In the genomic region with DNA sequence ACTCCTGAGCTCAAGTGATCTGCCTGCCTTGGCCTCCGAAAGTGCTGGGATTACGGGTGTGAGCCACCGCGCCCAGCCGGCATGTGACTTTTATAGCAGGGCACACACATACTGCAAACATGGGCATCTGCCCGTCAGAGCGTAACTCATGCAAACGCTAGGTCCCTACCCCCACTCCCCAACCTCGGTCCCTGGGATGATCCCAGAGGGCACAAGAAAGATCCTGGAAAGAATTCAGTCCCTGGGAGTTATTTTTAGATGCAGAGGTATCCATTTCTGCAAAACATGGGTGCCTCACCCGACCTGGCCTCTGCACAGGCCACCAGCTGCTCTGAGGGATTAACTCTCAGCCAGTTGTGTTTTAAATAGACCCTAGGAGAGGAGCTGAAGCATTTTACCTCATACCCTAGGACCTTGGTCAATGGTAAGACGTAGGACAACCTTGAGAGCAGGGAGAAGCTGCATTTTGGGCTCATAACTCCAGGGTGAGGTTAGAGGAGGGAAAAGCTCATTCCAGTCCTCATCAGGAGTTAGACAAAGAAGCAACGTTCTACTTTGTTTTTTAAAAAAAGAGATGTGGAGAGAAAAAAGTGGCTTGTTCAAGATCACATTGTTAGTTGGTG, we compare ENCODE assay signal across 22 cellular contexts. TPM values are rescaled to one million over a fixed set of nuclear protein-coding genes. Genes with fewer than 3 reads are reported as not detected.
"Had no signal": no experiment of that assay in that cellular context is flagged by ENCODE, and none has a peak within 500 bp of the region (broad histone marks: within the 10 kb centered on the region; RNA-seq: fewer than 3 reads in every experiment).

No MANE protein-coding gene starts in this region.

- H3K27ac ChIP-seq: epithelial cell of prostate, sigmoid colon, stomach, testis had no signal

- DNase-seq: activated CD4-positive, CD25-positive, alpha-beta regulatory T cell treated with anti-CD3 and anti-CD28 coated beads, Interleukin-2, amount 50 U/mL, for 72 hours; activated naive CD4-positive, alpha-beta T cell; aorta; foreskin melanocyte; head of caudate nucleus; natural killer cell; sigmoid colon; stimulated activated CD4-positive, alpha-beta T cell treated with anti-CD3 and anti-CD28 coated beads, Interleukin-12 subunit alpha, Interleukin-12 subunit beta, amount 100 ng/mL, for 4 hours; stimulated activated CD4-positive, alpha-beta T cell treated with anti-CD3 and anti-CD28 coated beads, Interleukin-2, amount 100 ng/mL, for 24 hours; stomach; T-helper 1 cell; T1000; testis had no signal

- H3K9me3 ChIP-seq: sigmoid colon, stomach, testis had no signal

- H3K27me3 ChIP-seq: sigmoid colon, stomach, testis had no signal

- H3K36me3 ChIP-seq: sigmoid colon had no signal

- ATAC-seq: natural killer cell had no signal

- H3K4me3 ChIP-seq: sigmoid colon, stomach, testis had no signal

- H3K4me1 ChIP-seq: sigmoid colon, testis had no signal

RNA-seq across cellular contexts. Expression of gene NWD1, which starts 47.9 kb away (rescaled TPM):
- total RNA-seq: activated CD8-positive, alpha-beta memory T cell treated with anti-CD3 and anti-CD28 coated beads for 36 hours; activated T-helper 1 cell treated with anti-CD3 and anti-CD28 coated beads, Interleukin-12 subunit alpha, Interleukin-12 subunit beta, Interleukin-2, Interleukin-4 antibody, amounts not matched to agents 30 ng/mL and 10 ng/mL and 1 ng/mL, durations not matched to agents 14 hours and 24 hours and 36 hours; chondrocyte; dermis microvascular lymphatic vessel endothelial cell; fibroblast of lung; lung microvascular endothelial cell; mononuclear cell; pulmonary artery endothelial cell had no signal
- polyA plus RNA-seq: aorta, fibroblast of lung had no signal
